ENCODE assay signal across 1 cellular context in genomic region chr11:117232022-117232878, GRCh38.
TF ChIP-seq lines count a peak whose summit lies in the region.

A gene with protein sequence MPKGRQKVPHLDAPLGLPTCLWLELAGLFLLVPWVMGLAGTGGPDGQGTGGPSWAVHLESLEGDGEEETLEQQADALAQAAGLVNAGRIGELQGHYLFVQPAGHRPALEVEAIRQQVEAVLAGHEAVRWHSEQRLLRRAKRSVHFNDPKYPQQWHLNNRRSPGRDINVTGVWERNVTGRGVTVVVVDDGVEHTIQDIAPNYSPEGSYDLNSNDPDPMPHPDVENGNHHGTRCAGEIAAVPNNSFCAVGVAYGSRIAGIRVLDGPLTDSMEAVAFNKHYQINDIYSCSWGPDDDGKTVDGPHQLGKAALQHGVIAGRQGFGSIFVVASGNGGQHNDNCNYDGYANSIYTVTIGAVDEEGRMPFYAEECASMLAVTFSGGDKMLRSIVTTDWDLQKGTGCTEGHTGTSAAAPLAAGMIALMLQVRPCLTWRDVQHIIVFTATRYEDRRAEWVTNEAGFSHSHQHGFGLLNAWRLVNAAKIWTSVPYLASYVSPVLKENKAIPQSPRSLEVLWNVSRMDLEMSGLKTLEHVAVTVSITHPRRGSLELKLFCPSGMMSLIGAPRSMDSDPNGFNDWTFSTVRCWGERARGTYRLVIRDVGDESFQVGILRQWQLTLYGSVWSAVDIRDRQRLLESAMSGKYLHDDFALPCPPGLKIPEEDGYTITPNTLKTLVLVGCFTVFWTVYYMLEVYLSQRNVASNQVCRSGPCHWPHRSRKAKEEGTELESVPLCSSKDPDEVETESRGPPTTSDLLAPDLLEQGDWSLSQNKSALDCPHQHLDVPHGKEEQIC (minus strand): TSS chr11:117232073. CDS start chr11:117229844, 2,229 bp downstream.
Gene RNF214 (plus strand): TSS chr11:117232671. CDS start chr11:117234273, 1,602 bp downstream.

TF ChIP-seq in K562, 482 proteins besides CTCF, POLR2A, EP300 and RAD21 (continued from another document and continues in another):
- peak; percentile 92; the same call in 1 of the 2 replicates for TF ChIP-seq RREB1 (CRISPR knock-in tag; IDR thresholded peaks at IDR 0.05)
- no peak for TF ChIP-seq SMARCE1 (IDR thresholded peaks at IDR 0.05)
- TF ChIP-seq POLR2AphosphoS5 (IDR thresholded peaks at IDR 0.05; ENCODE audit: control insufficient read depth, insufficient read depth, low read depth, low read length) = peak; percentile 44
- TF ChIP-seq TEAD4 (IDR thresholded peaks at IDR 0.05; ENCODE audit: low read length) = no peak
- TF ChIP-seq TEAD4 (CRISPR knock-in tag; IDR thresholded peaks at IDR 0.05; ENCODE audit: borderline replicate concordance) = no peak
- TF ChIP-seq ATF1 (CRISPR knock-in tag; IDR thresholded peaks at IDR 0.05) = no peak
- TF ChIP-seq ATF1 (tag; IDR thresholded peaks at IDR 0.05) = peak; percentile 63
- peak; percentile 88 for TF ChIP-seq POLR2G (IDR thresholded peaks at IDR 0.05; ENCODE audit: low read depth, low read length)
- TF ChIP-seq ZBTB17 (CRISPR knock-in tag; IDR thresholded peaks at IDR 0.05) = no peak; the same call in 1 of the 2 replicates
- TF ChIP-seq CBX1 (IDR thresholded peaks at IDR 0.05; ENCODE audit: low read depth) = no peak; the same call in 1 of the 2 replicates
- no peak for TF ChIP-seq TCF7 (IDR thresholded peaks at IDR 0.05; ENCODE audit: borderline replicate concordance)
- no peak for TF ChIP-seq OTX1 (CRISPR knock-in tag; IDR thresholded peaks at IDR 0.05)
- TF ChIP-seq ZNF140 (CRISPR knock-in tag; IDR thresholded peaks at IDR 0.05) = no peak
- no peak for TF ChIP-seq SMARCA5 (IDR thresholded peaks at IDR 0.05)
- peak; percentile 87 for TF ChIP-seq CTBP1 (IDR thresholded peaks at IDR 0.05; ENCODE audit: borderline replicate concordance)
- peak; percentile 30; the same call in 1 of the 2 replicates for TF ChIP-seq CREB3L1 (IDR thresholded peaks at IDR 0.05; ENCODE audit: borderline replicate concordance, low read depth)
- TF ChIP-seq YY1 (IDR thresholded peaks at IDR 0.05; ENCODE audit: borderline replicate concordance in 1 of 3, control insufficient read depth in 1 of 3, extremely low read depth in 1 of 3, insufficient read depth in 3 of 3, insufficient read length in 1 of 3, insufficient replicate concordance in 2 of 3, low read depth in 1 of 3, low read length in 2 of 3) = peak in 2 of 3 experiments; percentile 76 to 79
- TF ChIP-seq BHLHE40 (IDR thresholded peaks at IDR 0.05; ENCODE audit: low read length) = peak; percentile 68
- TF ChIP-seq ZBTB11 (CRISPR knock-in tag; IDR thresholded peaks at IDR 0.05) = peak in 1 of 3 experiments; percentile 87; a peak in 2 of 6 replicates
- 0 out of 2 replicates have a peak, but pooled peaks have one; percentile 21 for TF ChIP-seq NBN (IDR thresholded peaks at IDR 0.05; ENCODE audit: low read depth)
- TF ChIP-seq HNRNPUL1 (IDR thresholded peaks at IDR 0.05; ENCODE audit: low read length) = no peak
- no peak for TF ChIP-seq TCF15 (CRISPR knock-in tag; IDR thresholded peaks at IDR 0.05)
- peak in 1 of 2 experiments; percentile 99; a peak in 2 of 4 replicates for TF ChIP-seq ZNF639 (CRISPR knock-in tag; conservative IDR thresholded peaks at IDR 0.05 in 1 of 2, IDR thresholded peaks at IDR 0.05 in 1 of 2)
- TF ChIP-seq ETS1 (conservative IDR thresholded peaks at IDR 0.05; ENCODE audit: control insufficient read depth, low read depth, low read length) = peak; percentile 80
- no peak for TF ChIP-seq ZNF699 (CRISPR knock-in tag; IDR thresholded peaks at IDR 0.05; ENCODE audit: insufficient replicate concordance)
- TF ChIP-seq KLF10 (CRISPR knock-in tag; IDR thresholded peaks at IDR 0.05) = no peak
- no peak for TF ChIP-seq GTF3C2 (IDR thresholded peaks at IDR 0.05; ENCODE audit: borderline replicate concordance, extremely low read depth, insufficient read length)
- TF ChIP-seq ZNF444 (CRISPR knock-in tag; IDR thresholded peaks at IDR 0.05) = no peak
- TF ChIP-seq, protein P1, sequence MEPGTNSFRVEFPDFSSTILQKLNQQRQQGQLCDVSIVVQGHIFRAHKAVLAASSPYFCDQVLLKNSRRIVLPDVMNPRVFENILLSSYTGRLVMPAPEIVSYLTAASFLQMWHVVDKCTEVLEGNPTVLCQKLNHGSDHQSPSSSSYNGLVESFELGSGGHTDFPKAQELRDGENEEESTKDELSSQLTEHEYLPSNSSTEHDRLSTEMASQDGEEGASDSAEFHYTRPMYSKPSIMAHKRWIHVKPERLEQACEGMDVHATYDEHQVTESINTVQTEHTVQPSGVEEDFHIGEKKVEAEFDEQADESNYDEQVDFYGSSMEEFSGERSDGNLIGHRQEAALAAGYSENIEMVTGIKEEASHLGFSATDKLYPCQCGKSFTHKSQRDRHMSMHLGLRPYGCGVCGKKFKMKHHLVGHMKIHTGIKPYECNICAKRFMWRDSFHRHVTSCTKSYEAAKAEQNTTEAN (CRISPR knock-in tag; IDR thresholded peaks at IDR 0.05) = no peak
- no peak for TF ChIP-seq ARID1B (IDR thresholded peaks at IDR 0.05)
- no peak for TF ChIP-seq PHF21A (IDR thresholded peaks at IDR 0.05; ENCODE audit: borderline replicate concordance, low read depth)
- peak; percentile 59 for TF ChIP-seq TBP (optimal IDR thresholded peaks at IDR 0.05; ENCODE audit: low read depth, low read length)
- no peak for TF ChIP-seq ZNF384 (IDR thresholded peaks at IDR 0.05; ENCODE audit: low read depth, low read length)
- peak; percentile 79; the same call in 1 of the 2 replicates for TF ChIP-seq XRCC5 (IDR thresholded peaks at IDR 0.05; ENCODE audit: low read depth, low read length)
- TF ChIP-seq ZNF24 (IDR thresholded peaks at IDR 0.05) = 0 out of 2 replicates have a peak, but pooled peaks have one; percentile 12
- 0 out of 2 replicates have a peak, but pooled peaks have one; percentile 38 for TF ChIP-seq E2F3 (CRISPR knock-in tag; IDR thresholded peaks at IDR 0.05)
- peak; percentile 91 for TF ChIP-seq SAP30 (IDR thresholded peaks at IDR 0.05; ENCODE audit: borderline replicate concordance, insufficient read depth, low read depth, low read length, poor library complexity, severe bottlenecking)
- TF ChIP-seq GABPB2 (CRISPR knock-in tag; conservative IDR thresholded peaks at IDR 0.05) = no peak
